24 cellular contexts compared by ENCODE assay signal in the genomic region with DNA sequence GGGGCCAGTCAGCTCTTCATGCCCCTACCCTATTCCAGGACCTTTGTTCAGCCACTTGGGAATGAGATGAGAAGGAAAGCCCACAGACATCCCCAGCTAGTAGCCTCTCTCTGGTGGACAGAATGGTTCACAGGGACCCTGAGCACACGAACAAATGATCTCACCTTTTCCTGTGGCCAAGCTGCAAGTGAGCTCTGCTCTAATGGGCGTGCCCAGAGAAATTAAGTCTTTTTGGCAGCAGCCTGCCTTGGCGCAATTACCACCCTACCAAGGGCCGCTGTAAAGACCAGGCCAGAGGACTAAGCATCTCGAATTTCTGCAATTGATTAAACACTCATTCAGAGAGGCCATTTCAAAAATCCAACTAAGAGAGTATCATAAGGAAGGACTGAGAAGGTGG. TPM values are rescaled to one million over a fixed set of nuclear protein-coding genes. Genes with fewer than 3 reads are reported as not detected.
A peak's percentile ranks its signal among the peaks of the same experiment; 100 is the strongest.
DNase-seq lines count a peak whose midpoint lies in the region; ATAC-seq and TF ChIP-seq lines count a peak whose summit lies in the region.
"Had no signal": no experiment of that assay in that cellular context is flagged by ENCODE, and none has a peak within 500 bp of the region (broad histone marks: within the 10 kb centered on the region; RNA-seq: fewer than 3 reads in every experiment).

No MANE protein-coding gene starts in this region.

- DNase-seq in DMS79 treated with DMSO at 0.1 percent for 48 hours (lab: John Stamatoyannopoulos, UW) (peak; percentile 56), NCI-H2196 (lab: John Stamatoyannopoulos, UW; ENCODE audit: unreplicated experiment) (peak; percentile 18), coronary artery (ENCODE audit: low spot score) (peak; percentile 36), G401 (ENCODE audit: low spot score) (no peak), A673 (ENCODE audit: low spot score) (no peak), AG08395 (ENCODE audit: low spot score) (no peak)
- DNase-seq: activated CD4-positive, alpha-beta T cell treated with anti-CD3 and anti-CD28 coated beads for 1 hour; activated CD8-positive, alpha-beta memory T cell treated with anti-CD3 and anti-CD28 coated beads, Interleukin-2, amount 50 U/mL, for 48 hours; activated CD8-positive, alpha-beta T cell treated with anti-CD3 and anti-CD28 coated beads for 36 hours; activated naive CD4-positive, alpha-beta T cell treated with Interleukin-2 at 50 U/mL for 16 hours; amniotic stem cell; Calu3; foreskin melanocyte; heart left ventricle; NCI-H1417 treated with DMSO at 0.1 percent for 48 hours; NCI-H510A; right lobe of liver; Right ventricle myocardium superior; transverse colon had no signal

- no peaks in the 10 kb centered on the region for H4K20me1 ChIP-seq in BLaER1

- H3K27ac ChIP-seq in BLaER1 (no peak overlapping the region), coronary artery (no peak overlapping the region), A673 (ENCODE audit: low read depth, low read length, poor library complexity, severe bottlenecking) (no peak overlapping the region)
- H3K27ac ChIP-seq: esophagus muscularis mucosa, heart left ventricle, neutrophil, right lobe of liver, transverse colon had no signal

- intact Hi-C loops in A673 (cut with micrococcal nuclease; ENCODE audit: unreplicated experiment): no loop called here

- CTCF ChIA-PET in A673 (lab: Charles Lee): no interaction called here

- H3K4me2 ChIP-seq in BLaER1: peak overlapping the region; percentile 39

- H3K9me3 ChIP-seq in BLaER1 (no peaks in the 10 kb centered on the region), A673 (ENCODE audit: low read depth, low read length, poor library complexity, severe bottlenecking) (no peaks in the 10 kb centered on the region)
- H3K9me3 ChIP-seq: esophagus muscularis mucosa, HAP-1, neutrophil, right lobe of liver, transverse colon had no signal

- POLR2A ChIA-PET in A673 (lab: Charles Lee; ENCODE audit: low non-redundant PET): no interaction called here

- no peak overlapping the region for H3K9ac ChIP-seq in BLaER1

- in situ Hi-C loops in G401 (cut with HindIII; ENCODE audit: low sequenced_read_pairs): no loop called here

- no TSS peak for BruUV-seq in A673 (replicated peaks; lab: Mats Ljungman, UMichigan)

- H3K4me3 ChIP-seq in BLaER1: no peak overlapping the region
- no peak overlapping the region for H3K4me3 ChIP-seq in coronary artery
- no peak overlapping the region for H3K4me3 ChIP-seq in A673 (ENCODE audit: low read depth, low read length, poor library complexity, severe bottlenecking)
- H3K4me3 ChIP-seq: esophagus muscularis mucosa, HAP-1, heart left ventricle, right lobe of liver, transverse colon had no signal

- TF ChIP-seq CTCF in coronary artery (IDR thresholded peaks at IDR 0.05) (no peak), A673 (conservative IDR thresholded peaks at IDR 0.05; ENCODE audit: low read depth, low read length) (no peak)

- no peak for ATAC-seq in GM19035 (IDR thresholded peaks at IDR 0.05; ENCODE audit: unreplicated experiment)
- ATAC-seq: activated CD8-positive, alpha-beta T cell treated with anti-CD3 and anti-CD28 coated beads for 36 hours; heart left ventricle; right lobe of liver had no signal

- no peaks in the 10 kb centered on the region for H3K27me3 ChIP-seq in BLaER1
- no peaks in the 10 kb centered on the region for H3K27me3 ChIP-seq in A673 (replicated peaks; ENCODE audit: insufficient read depth, low read depth, low read length, poor library complexity)
- H3K27me3 ChIP-seq: esophagus muscularis mucosa, heart left ventricle, neutrophil, right lobe of liver, transverse colon had no signal

- H3K36me3 ChIP-seq in BLaER1 (no peaks in the 10 kb centered on the region), A673 (ENCODE audit: insufficient read depth, low read length, poor library complexity, severe bottlenecking) (no peaks in the 10 kb centered on the region)
- H3K36me3 ChIP-seq: esophagus muscularis mucosa, HAP-1, heart left ventricle, neutrophil, right lobe of liver, transverse colon had no signal

- H3K4me1 ChIP-seq in BLaER1 (peaks cover 41% of the 10 kb centered on the region), A673 (ENCODE audit: insufficient read depth, low read length, poor library complexity, severe bottlenecking) (no peaks in the 10 kb centered on the region)
- H3K4me1 ChIP-seq: HAP-1, right lobe of liver had no signal

RNA-seq across cellular contexts. Expression of a gene that starts 56.0 kb away (rescaled TPM):
- total RNA-seq in G401 (2014; rRNA removed; shearing (Covaris generic)): 4.7 and 7.2 TPM in 2 replicates
- 9.1 and 11.5 TPM in 2 replicates for total RNA-seq in A673 (2021)

Comparison
In these comparisons a context has a peak if more than half of its experiments do, and no peak if none do; other contexts are left out.
1. DNase-seq: peak in DMS79 treated with DMSO at 0.1 percent for 48 hours (single experiment), NCI-H2196 (single experiment) and coronary artery (single experiment); none in G401 (single experiment), A673 (single experiment) and AG08395 (single experiment).